ENCODE assay signal across 18 cellular contexts in genomic region chr10:76251773-76252617, GRCh38.
DNase-seq lines count a peak whose midpoint lies in the region; ATAC-seq and TF ChIP-seq lines count a peak whose summit lies in the region.
"Had no signal": no experiment of that assay in that cellular context is flagged by ENCODE, and none has a peak within 500 bp of the region (broad histone marks: within the 10 kb centered on the region; RNA-seq: fewer than 3 reads in every experiment).

No MANE protein-coding gene starts in this region.

- H3K79me2 ChIP-seq in smooth muscle cell (ENCODE audit: low read depth) = no peaks in the 10 kb centered on the region
- H3K79me2 ChIP-seq: parathyroid adenoma had no signal

- TF ChIP-seq CTCF in smooth muscle cell (IDR thresholded peaks at IDR 0.05; ENCODE audit: borderline replicate concordance, insufficient read depth, poor library complexity, severe bottlenecking) = no peak
- TF ChIP-seq CTCF in CD14-positive monocyte (IDR thresholded peaks at IDR 0.05) = no peak

- H3K36me3 Mint-ChIP-seq in CD14-positive monocyte = peaks cover 0 to 6% of the 10 kb centered on the region in 2 donors

- peaks cover 15% of the 10 kb centered on the region for H3F3A ChIP-seq in smooth muscle cell (ENCODE audit: low read depth)

- H3K27ac Mint-ChIP-seq in CD14-positive monocyte = no peak overlapping the region
- H3K27ac Mint-ChIP-seq: stimulated activated naive CD8-positive, alpha-beta T cell treated with anti-CD3 and anti-CD28 coated beads, Interleukin-15, Interleukin-2, amounts not matched to agents 100 ng/mL and 50 ng/mL, for 24 hours; T-helper 1 cell treated with Interleukin-12 subunit alpha and Interleukin-12 subunit beta and Interleukin-4 antibody, amounts not matched to agents 30 μg/mL and 1 μg/mL, for 36 hours had no signal

- H3K4me2 ChIP-seq in smooth muscle cell = peak overlapping the region; percentile 59

- no peaks in the 10 kb centered on the region for H3K4me1 Mint-ChIP-seq in CD14-positive monocyte
- H3K4me1 Mint-ChIP-seq: central memory CD8-positive, alpha-beta T cell had no signal

- no peak overlapping the region for H3K9ac ChIP-seq in smooth muscle cell (ENCODE audit: low read depth)
- H3K9ac ChIP-seq: parathyroid adenoma had no signal

- H3K4me3 ChIP-seq in smooth muscle cell (no peak overlapping the region), H7 (ENCODE audit: insufficient read depth, low read depth, low read length) (no peak overlapping the region)

- ATAC-seq in GM19467 (IDR thresholded peaks at IDR 0.05; ENCODE audit: unreplicated experiment) = no peak
- ATAC-seq: foreskin keratinocyte had no signal

- 2% methylated on average over 12 of the region's 12 CpGs for WGBS in smooth muscle cell (ENCODE audit: low lambda C conversion rate)

- peaks cover 0 to 5% (median 0%) of the 10 kb centered on the region in 7 donors for H3K9me3 Mint-ChIP-seq in CD14-positive monocyte
- H3K9me3 Mint-ChIP-seq: central memory CD8-positive, alpha-beta T cell; stimulated activated naive CD8-positive, alpha-beta T cell treated with anti-CD3 and anti-CD28 coated beads, Interleukin-15, Interleukin-2, amounts not matched to agents 100 ng/mL and 50 ng/mL, for 24 hours; T-helper 1 cell treated with Interleukin-12 subunit alpha and Interleukin-12 subunit beta and Interleukin-4 antibody, amounts not matched to agents 30 μg/mL and 1 μg/mL, for 36 hours had no signal

- no peaks in the 10 kb centered on the region for H3K36me3 ChIP-seq in smooth muscle cell (ENCODE audit: low read depth)
- H3K36me3 ChIP-seq in H7 (replicated peaks; ENCODE audit: control insufficient read depth, insufficient read depth, low read length) = no peaks in the 10 kb centered on the region

- peak overlapping the region; percentile 75 for H3K27ac ChIP-seq in smooth muscle cell (ENCODE audit: low read depth)
- H3K27ac ChIP-seq: foreskin keratinocyte, parathyroid adenoma had no signal

- no peaks in the 10 kb centered on the region for H3K9me3 ChIP-seq in smooth muscle cell (replicated peaks; ENCODE audit: low read depth)

- intact Hi-C loops in CD14-positive monocyte (cut with micrococcal nuclease) = no loop called here

- peaks cover 0 to 2% (median 0%) of the 10 kb centered on the region in 3 donors for H3K27me3 Mint-ChIP-seq in CD14-positive monocyte (ENCODE audit: low read depth in 3 of 3)
- H3K27me3 Mint-ChIP-seq: central memory CD8-positive, alpha-beta T cell; stimulated activated naive CD8-positive, alpha-beta T cell treated with anti-CD3 and anti-CD28 coated beads, Interleukin-15, Interleukin-2, amounts not matched to agents 100 ng/mL and 50 ng/mL, for 24 hours had no signal

- H4K20me1 ChIP-seq in smooth muscle cell (ENCODE audit: low read depth) = no peaks in the 10 kb centered on the region

- H2AFZ ChIP-seq in smooth muscle cell (ENCODE audit: low read depth) = peak overlapping the region; percentile 20
- H2AFZ ChIP-seq: parathyroid adenoma had no signal

- DNase-seq in GM04504 (ENCODE audit: low read depth) (peak; percentile 99), amniotic epithelial cell (ENCODE audit: low read depth) (peak; percentile 100), left kidney (ENCODE audit: low read depth, low spot score) (peak; percentile 97), smooth muscle cell (lab: John Stamatoyannopoulos, UW; ENCODE audit: unreplicated experiment) (peak; percentile 15), CD14-positive monocyte (ENCODE audit: low spot score) (no peak), H7 (no peak), NCI-H524 treated with DMSO at 0.1 percent for 48 hours (lab: John Stamatoyannopoulos, UW) (no peak)
- DNase-seq: activated CD4-positive, alpha-beta T cell treated with anti-CD3 and anti-CD28 coated beads for 48 hours; activated effector memory CD4-positive, alpha-beta T cell treated with anti-CD3 and anti-CD28 coated beads, Interleukin-2, amount 50 U/mL, for 16 hours; COR-L47; NCI-H2081; stimulated activated CD4-positive, alpha-beta T cell treated with anti-CD3 and anti-CD28 coated beads, Interleukin-4, amount 100 ng/mL, for 24 hours had no signal

- no peak overlapping the region for H3K4me3 Mint-ChIP-seq in CD14-positive monocyte
- H3K4me3 Mint-ChIP-seq: central memory CD8-positive, alpha-beta T cell; stimulated activated naive CD8-positive, alpha-beta T cell treated with anti-CD3 and anti-CD28 coated beads, Interleukin-15, Interleukin-2, amounts not matched to agents 100 ng/mL and 50 ng/mL, for 24 hours; T-helper 1 cell treated with Interleukin-12 subunit alpha and Interleukin-12 subunit beta and Interleukin-4 antibody, amounts not matched to agents 30 μg/mL and 1 μg/mL, for 36 hours had no signal

- H3K27me3 ChIP-seq in smooth muscle cell (ENCODE audit: low read depth) (no peaks in the 10 kb centered on the region), H7 (ENCODE audit: control insufficient read depth, insufficient read depth, low read length) (no peaks in the 10 kb centered on the region)
- H3K27me3 ChIP-seq: foreskin keratinocyte had no signal

- H3K4me1 ChIP-seq in smooth muscle cell (ENCODE audit: low read depth) = no peaks in the 10 kb centered on the region
- H3K4me1 ChIP-seq: foreskin keratinocyte, parathyroid adenoma had no signal

Comparison
In these comparisons a context has a peak if more than half of its experiments do, and no peak if none do; other contexts are left out.
1. DNase-seq: peak in GM04504 (single experiment), amniotic epithelial cell (single experiment), left kidney (single experiment) and smooth muscle cell (single experiment); none in CD14-positive monocyte (single experiment), H7 (single experiment) and NCI-H524 treated with DMSO at 0.1 percent for 48 hours (single experiment).